Comparison of ENCODE assay signal across 18 cellular contexts in genomic region chrX:115068896-115069295, GRCh38. TPM values are rescaled to one million over a fixed set of nuclear protein-coding genes. Genes with fewer than 3 reads are reported as not detected.
A peak's percentile ranks its signal among the peaks of the same experiment; 100 is the strongest.
DNase-seq lines count a peak whose midpoint lies in the region; ATAC-seq and TF ChIP-seq lines count a peak whose summit lies in the region.
"Had no signal": no experiment of that assay in that cellular context is flagged by ENCODE, and none has a peak within 500 bp of the region (broad histone marks: within the 10 kb centered on the region; RNA-seq: fewer than 3 reads in every experiment).

No MANE protein-coding gene starts in this region.

- H3K4me1 Mint-ChIP-seq in activated T-helper 17 cell treated with anti-CD3 and anti-CD28 coated beads, Interleukin-2, amount 50 U/mL, for 72 hours, result no peaks in the 10 kb centered on the region
- H3K4me1 Mint-ChIP-seq: CD4-positive, CD25-positive, alpha-beta regulatory T cell had no signal

- no peaks in the 10 kb centered on the region for H4K20me1 ChIP-seq in hepatocyte (ENCODE audit: insufficient read depth, poor library complexity, severe bottlenecking)

- H3K27ac Mint-ChIP-seq in activated T-helper 17 cell treated with anti-CD3 and anti-CD28 coated beads, Interleukin-2, amount 50 U/mL, for 72 hours, result no peak overlapping the region
- H3K27ac Mint-ChIP-seq: CD4-positive, CD25-positive, alpha-beta regulatory T cell had no signal

- H3K27ac ChIP-seq in right cardiac atrium (ENCODE audit: low read length) (no peak overlapping the region), hepatocyte (peak overlapping the region; percentile 37)
- H3K27ac ChIP-seq: PC-9 had no signal

- peaks cover 5% of the 10 kb centered on the region for H3K9me3 Mint-ChIP-seq in activated T-helper 17 cell treated with anti-CD3 and anti-CD28 coated beads, Interleukin-2, amount 50 U/mL, for 72 hours

- H3K4me2 ChIP-seq in hepatocyte, result no peak overlapping the region
- H3K4me2 ChIP-seq: PC-9 had no signal

- TF ChIP-seq CTCF in hepatocyte (IDR thresholded peaks at IDR 0.05; ENCODE audit: poor library complexity), result no peak
- no peak for TF ChIP-seq CTCF in foreskin fibroblast (IDR thresholded peaks at IDR 0.05; ENCODE audit: low read depth, low read length)

- DNase-seq in right cardiac atrium, result peak in 2 of 3 donors; percentile 24 to 54
- DNase-seq in left cardiac atrium, result no peak
- DNase-seq in hepatocyte (ENCODE audit: low spot score), result no peak
- no peak for DNase-seq in sciatic nerve (ENCODE audit: low spot score)
- no peak for DNase-seq in foreskin fibroblast
- DNase-seq in EL, result no peak
- DNase-seq: CD4-positive, CD25-positive, alpha-beta regulatory T cell; Karpas-422; NCI-H1092; NCI-H1417 treated with DMSO at 0.1 percent for 48 hours; NCI-H1694 treated with DMSO at 0.1 percent for 48 hours; NCI-H2081; NCI-H2227 treated with DMSO at 0.1 percent for 48 hours; NCI-H526 treated with DMSO at 0.1 percent for 48 hours; PC-9; SHP77 had no signal

- no peaks in the 10 kb centered on the region for H3K27me3 ChIP-seq in right cardiac atrium (ENCODE audit: control insufficient read depth, insufficient read depth)
- no peaks in the 10 kb centered on the region for H3K27me3 ChIP-seq in hepatocyte

- H3K36me3 ChIP-seq in hepatocyte (replicated peaks; ENCODE audit: insufficient read depth, low read depth), result no peaks in the 10 kb centered on the region

- H3K4me3 ChIP-seq in right cardiac atrium (ENCODE audit: low read length), result no peak overlapping the region
- no peak overlapping the region for H3K4me3 ChIP-seq in hepatocyte
- H3K4me3 ChIP-seq in foreskin fibroblast (ENCODE audit: low read depth in 1 of 2, low read length in 2 of 2), result no peak overlapping the region
- H3K4me3 ChIP-seq: PC-9 had no signal

- ATAC-seq in right cardiac atrium (no peak), left cardiac atrium (no peak), sciatic nerve (peak; percentile 17)
- no peak for ATAC-seq in activated T-helper 17 cell treated with anti-CD3 and anti-CD28 coated beads, Interleukin-2, amount 50 U/mL, for 72 hours (replicated peaks)

- H3K79me2 ChIP-seq in hepatocyte, result no peaks in the 10 kb centered on the region

- intact Hi-C loops in right cardiac atrium (cut with DNase I) (no loop called here), left cardiac atrium (cut with DNase I) (no loop called here), sciatic nerve (cut with DNase I) (no loop called here)

- no peak overlapping the region for H3K4me3 Mint-ChIP-seq in activated T-helper 17 cell treated with anti-CD3 and anti-CD28 coated beads, Interleukin-2, amount 50 U/mL, for 72 hours
- H3K4me3 Mint-ChIP-seq: CD4-positive, CD25-positive, alpha-beta regulatory T cell had no signal

- no peaks in the 10 kb centered on the region for H3K36me3 Mint-ChIP-seq in activated T-helper 17 cell treated with anti-CD3 and anti-CD28 coated beads, Interleukin-2, amount 50 U/mL, for 72 hours (ENCODE audit: low read depth)
- H3K36me3 Mint-ChIP-seq: CD4-positive, CD25-positive, alpha-beta regulatory T cell had no signal

- no peaks in the 10 kb centered on the region for H3K27me3 Mint-ChIP-seq in activated T-helper 17 cell treated with anti-CD3 and anti-CD28 coated beads, Interleukin-2, amount 50 U/mL, for 72 hours
- H3K27me3 Mint-ChIP-seq: CD4-positive, CD25-positive, alpha-beta regulatory T cell had no signal

- 95% methylated on average over 26 of the region's 27 CpGs for WGBS in right cardiac atrium
- WGBS in hepatocyte (ENCODE audit: low lambda C conversion rate, missing lambda C conversion rate), result 93% methylated on average over 15 of the region's 27 CpGs

- H2AFZ ChIP-seq in hepatocyte, result no peak overlapping the region
- H2AFZ ChIP-seq: PC-9 had no signal

- no peaks in the 10 kb centered on the region for H3K9me3 ChIP-seq in right cardiac atrium (ENCODE audit: control insufficient read depth, low read length)
- H3K9me3 ChIP-seq in hepatocyte (ENCODE audit: low read depth), result no peaks in the 10 kb centered on the region

- no peaks in the 10 kb centered on the region for H3K9me2 ChIP-seq in hepatocyte (replicated peaks; ENCODE audit: insufficient read depth)

- H3K4me1 ChIP-seq in right cardiac atrium (ENCODE audit: control insufficient read depth, insufficient read depth, low read length) (no peaks in the 10 kb centered on the region), hepatocyte (ENCODE audit: insufficient read depth) (no peaks in the 10 kb centered on the region)

RNA-seq across cellular contexts. Expression of gene IL13RA2, which starts 51.5 kb away (rescaled TPM):
- under 1 TPM in 1 of 4 donors, not detected in 3; 0.18 TPM for total RNA-seq in right cardiac atrium
- polyA plus RNA-seq in right cardiac atrium, result 0.48 TPM
- under 1 TPM in 1 of 2 donors, not detected in 1; 0.37 TPM for total RNA-seq in left cardiac atrium
- total RNA-seq in hepatocyte, result 0.17 TPM in 1 of 2 replicates, not detected in the other
- polyA plus RNA-seq in hepatocyte, result not detected in 2 replicates
- 1.5 TPM for total RNA-seq in sciatic nerve
- not detected for total RNA-seq in activated T-helper 17 cell treated with anti-CD3 and anti-CD28 coated beads, Interleukin-2, amount 50 U/mL, for 72 hours
- total RNA-seq: CD4-positive, CD25-positive, alpha-beta regulatory T cell; HT-29; PC-9 had no signal
- polyA plus RNA-seq: CD4-positive, CD25-positive, alpha-beta regulatory T cell had no signal

Comparison
In these comparisons a context has a peak if more than half of its experiments do, and no peak if none do; other contexts are left out.
1. DNase-seq: peak in right cardiac atrium (2 of 3); none in left cardiac atrium (single experiment), hepatocyte (single experiment), sciatic nerve (single experiment), foreskin fibroblast (0 of 2) and EL (single experiment).